In the genomic region with DNA sequence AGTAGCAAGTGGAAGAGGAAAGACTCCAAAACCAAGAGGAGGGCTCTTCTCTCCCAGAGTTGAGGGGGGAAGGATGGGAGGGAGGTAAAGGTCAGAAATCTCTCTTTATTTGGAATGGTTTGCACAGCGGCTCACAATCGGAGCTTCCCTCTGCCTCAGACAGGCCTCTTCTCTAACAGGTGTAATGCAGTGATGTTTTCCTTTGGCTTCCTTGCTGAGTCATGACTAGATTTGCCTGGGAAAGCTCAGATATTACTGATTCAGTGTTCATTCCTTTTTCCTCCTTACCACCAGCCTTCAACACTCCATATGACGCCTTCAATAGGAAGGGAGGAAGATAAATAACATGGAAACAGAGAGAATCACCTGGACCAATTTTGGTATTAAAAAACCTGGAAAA, we compare ENCODE assay signal across 1 cellular context.
TF ChIP-seq lines count a peak whose summit lies in the region.

No MANE protein-coding gene starts in this region.

TF ChIP-seq in GM23338, 12 proteins besides CTCF, POLR2A, EP300 and RAD21 (continued from another document):
- TF ChIP-seq, protein P1, sequence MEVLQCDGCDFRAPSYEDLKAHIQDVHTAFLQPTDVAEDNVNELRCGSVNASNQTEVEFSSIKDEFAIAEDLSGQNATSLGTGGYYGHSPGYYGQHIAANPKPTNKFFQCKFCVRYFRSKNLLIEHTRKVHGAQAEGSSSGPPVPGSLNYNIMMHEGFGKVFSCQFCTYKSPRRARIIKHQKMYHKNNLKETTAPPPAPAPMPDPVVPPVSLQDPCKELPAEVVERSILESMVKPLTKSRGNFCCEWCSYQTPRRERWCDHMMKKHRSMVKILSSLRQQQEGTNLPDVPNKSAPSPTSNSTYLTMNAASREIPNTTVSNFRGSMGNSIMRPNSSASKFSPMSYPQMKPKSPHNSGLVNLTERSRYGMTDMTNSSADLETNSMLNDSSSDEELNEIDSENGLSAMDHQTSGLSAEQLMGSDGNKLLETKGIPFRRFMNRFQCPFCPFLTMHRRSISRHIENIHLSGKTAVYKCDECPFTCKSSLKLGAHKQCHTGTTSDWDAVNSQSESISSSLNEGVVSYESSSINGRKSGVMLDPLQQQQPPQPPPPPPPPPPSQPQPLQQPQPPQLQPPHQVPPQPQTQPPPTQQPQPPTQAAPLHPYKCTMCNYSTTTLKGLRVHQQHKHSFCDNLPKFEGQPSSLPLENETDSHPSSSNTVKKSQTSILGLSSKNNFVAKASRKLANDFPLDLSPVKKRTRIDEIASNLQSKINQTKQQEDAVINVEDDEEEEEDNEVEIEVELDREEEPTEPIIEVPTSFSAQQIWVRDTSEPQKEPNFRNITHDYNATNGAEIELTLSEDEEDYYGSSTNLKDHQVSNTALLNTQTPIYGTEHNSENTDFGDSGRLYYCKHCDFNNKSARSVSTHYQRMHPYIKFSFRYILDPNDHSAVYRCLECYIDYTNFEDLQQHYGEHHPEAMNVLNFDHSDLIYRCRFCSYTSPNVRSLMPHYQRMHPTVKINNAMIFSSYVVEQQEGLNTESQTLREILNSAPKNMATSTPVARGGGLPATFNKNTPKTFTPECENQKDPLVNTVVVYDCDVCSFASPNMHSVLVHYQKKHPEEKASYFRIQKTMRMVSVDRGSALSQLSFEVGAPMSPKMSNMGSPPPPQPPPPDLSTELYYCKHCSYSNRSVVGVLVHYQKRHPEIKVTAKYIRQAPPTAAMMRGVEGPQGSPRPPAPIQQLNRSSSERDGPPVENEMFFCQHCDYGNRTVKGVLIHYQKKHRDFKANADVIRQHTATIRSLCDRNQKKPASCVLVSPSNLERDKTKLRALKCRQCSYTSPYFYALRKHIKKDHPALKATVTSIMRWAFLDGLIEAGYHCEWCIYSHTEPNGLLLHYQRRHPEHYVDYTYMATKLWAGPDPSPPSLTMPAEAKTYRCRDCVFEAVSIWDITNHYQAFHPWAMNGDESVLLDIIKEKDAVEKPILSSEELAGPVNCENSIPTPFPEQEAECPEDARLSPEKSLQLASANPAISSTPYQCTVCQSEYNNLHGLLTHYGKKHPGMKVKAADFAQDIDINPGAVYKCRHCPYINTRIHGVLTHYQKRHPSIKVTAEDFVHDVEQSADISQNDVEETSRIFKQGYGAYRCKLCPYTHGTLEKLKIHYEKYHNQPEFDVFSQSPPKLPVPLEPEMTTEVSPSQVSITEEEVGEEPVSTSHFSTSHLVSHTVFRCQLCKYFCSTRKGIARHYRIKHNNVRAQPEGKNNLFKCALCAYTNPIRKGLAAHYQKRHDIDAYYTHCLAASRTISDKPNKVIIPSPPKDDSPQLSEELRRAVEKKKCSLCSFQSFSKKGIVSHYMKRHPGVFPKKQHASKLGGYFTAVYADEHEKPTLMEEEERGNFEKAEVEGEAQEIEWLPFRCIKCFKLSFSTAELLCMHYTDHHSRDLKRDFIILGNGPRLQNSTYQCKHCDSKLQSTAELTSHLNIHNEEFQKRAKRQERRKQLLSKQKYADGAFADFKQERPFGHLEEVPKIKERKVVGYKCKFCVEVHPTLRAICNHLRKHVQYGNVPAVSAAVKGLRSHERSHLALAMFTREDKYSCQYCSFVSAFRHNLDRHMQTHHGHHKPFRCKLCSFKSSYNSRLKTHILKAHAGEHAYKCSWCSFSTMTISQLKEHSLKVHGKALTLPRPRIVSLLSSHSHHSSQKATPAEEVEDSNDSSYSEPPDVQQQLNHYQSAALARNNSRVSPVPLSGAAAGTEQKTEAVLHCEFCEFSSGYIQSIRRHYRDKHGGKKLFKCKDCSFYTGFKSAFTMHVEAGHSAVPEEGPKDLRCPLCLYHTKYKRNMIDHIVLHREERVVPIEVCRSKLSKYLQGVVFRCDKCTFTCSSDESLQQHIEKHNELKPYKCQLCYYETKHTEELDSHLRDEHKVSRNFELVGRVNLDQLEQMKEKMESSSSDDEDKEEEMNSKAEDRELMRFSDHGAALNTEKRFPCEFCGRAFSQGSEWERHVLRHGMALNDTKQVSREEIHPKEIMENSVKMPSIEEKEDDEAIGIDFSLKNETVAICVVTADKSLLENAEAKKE (CRISPR knock-in tag; IDR thresholded peaks at IDR 0.05), result no peak
- no peak for TF ChIP-seq EZH2 (IDR thresholded peaks at IDR 0.05; ENCODE audit: low read depth, unreplicated experiment)
TF ChIP-seq in GM23338: peak in this region for 0.
